Comparison of ENCODE assay signal across 1 cellular context in genomic region chr3:62238431-62238830, GRCh38.
TF ChIP-seq lines count a peak whose summit lies in the region.

No MANE protein-coding gene starts in this region.

TF ChIP-seq in GM23338, 12 proteins besides CTCF, POLR2A, EP300 and RAD21 (continued from another document):
- TF ChIP-seq ZNF462 (CRISPR knock-in tag; IDR thresholded peaks at IDR 0.05) = no peak
TF ChIP-seq in GM23338: peak in this region for 0.
